36 cellular contexts compared by ENCODE assay signal in the genomic region with DNA sequence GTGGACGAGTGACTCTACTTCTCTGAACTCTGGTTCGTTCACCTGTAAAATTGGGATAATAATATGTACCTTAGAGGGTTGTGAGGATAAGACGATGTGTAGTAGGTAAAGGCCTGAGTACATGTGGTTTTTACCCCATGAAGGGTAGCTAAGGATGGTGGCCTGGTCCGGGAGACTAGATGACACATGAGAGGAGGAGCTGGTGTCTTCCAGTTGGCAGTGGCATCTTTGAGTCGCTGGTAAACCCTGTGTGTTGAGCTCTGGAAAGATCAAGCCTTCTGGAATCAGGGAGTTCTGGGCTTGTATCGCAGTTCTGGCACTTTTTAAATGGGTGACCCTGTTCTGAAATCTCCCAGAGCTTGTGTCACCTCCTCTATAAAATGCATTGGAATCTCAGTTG.
"Had no signal": no experiment of that assay in that cellular context is flagged by ENCODE, and none has a peak within 500 bp of the region (broad histone marks: within the 10 kb centered on the region; RNA-seq: fewer than 3 reads in every experiment).

No MANE protein-coding gene starts in this region.

- DNase-seq: activated B cell treated with CpG ODN at 0.5 μM for 24 hours; activated CD4-positive, alpha-beta T cell treated with anti-CD3 and anti-CD28 coated beads for 1 hour; activated CD4-positive, alpha-beta T cell treated with anti-CD3 and anti-CD28 coated beads for 48 hours; activated CD4-positive, alpha-beta T cell treated with anti-CD3 and anti-CD28 coated beads, Interleukin-2, amount 50 U/mL, for 4 hours; activated CD8-positive, alpha-beta T cell treated with anti-CD3 and anti-CD28 coated beads for 36 hours; activated effector memory CD4-positive, alpha-beta T cell treated with anti-CD3 and anti-CD28 coated beads, Interleukin-2, amount 50 U/mL, for 16 hours; activated naive CD4-positive, alpha-beta T cell; activated naive CD4-positive, alpha-beta T cell treated with anti-CD3 and anti-CD28 coated beads, Interleukin-2, amount 50 U/mL, for 16 hours; activated naive CD8-positive, alpha-beta T cell treated with anti-CD3 and anti-CD28 coated beads for 36 hours; activated T-cell treated with anti-CD3 and anti-CD28 coated beads, Interleukin-2, amount 50 U/mL, for 1 hour; activated T-cell treated with anti-CD3 and anti-CD28 coated beads, Interleukin-2, amount 50 U/mL, for 72 hours; amniotic stem cell; Kasumi-1; KG1; MG63; NCI-H1048; NCI-H1105 treated with DMSO at 0.1 percent for 48 hours; NCI-H1436; NCI-H1694; NCI-H1930; NCI-H510A; NCI-H526; NCI-H748 treated with DMSO at 0.1 percent for 48 hours; NK-92 treated with Interleukin-12 subunit alpha and Interleukin-12 subunit beta, amount 100 ng/mL, for 24 hours; PC-3; Peyer's patch; RPMI8226; SHP77 treated with DMSO at 0.1 percent for 48 hours; SK-N-SH; T-cell; T-helper 2 cell; T-helper 9 cell had no signal

- ATAC-seq: activated CD8-positive, alpha-beta T cell treated with anti-CD3 and anti-CD28 coated beads for 36 hours; activated T-cell treated with anti-CD3 and anti-CD28 coated beads, Interleukin-2, amount 50 U/mL, for 72 hours; activated T-helper 17 cell treated with anti-CD3 and anti-CD28 coated beads, Interleukin-2, amount 50 U/mL, for 72 hours; PC-3; T-cell had no signal

- H3K36me3 Mint-ChIP-seq: activated naive CD8-positive, alpha-beta T cell treated with anti-CD3 and anti-CD28 coated beads for 36 hours; T-cell had no signal

- H3K4me1 Mint-ChIP-seq: activated B cell treated with CpG ODN at 0.5 μM for 24 hours; activated naive CD8-positive, alpha-beta T cell treated with anti-CD3 and anti-CD28 coated beads for 36 hours; activated T-helper 17 cell treated with anti-CD3 and anti-CD28 coated beads, Interleukin-2, amount 50 U/mL, for 72 hours; T-cell had no signal

- H3K9me3 ChIP-seq: ascending aorta, Peyer's patch, SJSA1, SK-N-SH had no signal

- H3K4me3 Mint-ChIP-seq: activated B cell treated with CpG ODN at 0.5 μM for 24 hours; activated CD8-positive, alpha-beta T cell treated with anti-CD3 and anti-CD28 coated beads for 36 hours; activated naive CD8-positive, alpha-beta T cell treated with anti-CD3 and anti-CD28 coated beads for 36 hours; activated T-cell treated with anti-CD3 and anti-CD28 coated beads, Interleukin-2, amount 50 U/mL, for 72 hours; activated T-helper 17 cell treated with anti-CD3 and anti-CD28 coated beads, Interleukin-2, amount 50 U/mL, for 72 hours; central memory CD8-positive, alpha-beta T cell; T-cell had no signal

- H3K9me3 Mint-ChIP-seq: activated T-helper 17 cell treated with anti-CD3 and anti-CD28 coated beads, Interleukin-2, amount 50 U/mL, for 72 hours; central memory CD8-positive, alpha-beta T cell had no signal

- H3K27ac Mint-ChIP-seq: activated B cell treated with CpG ODN at 0.5 μM for 24 hours; activated CD8-positive, alpha-beta T cell treated with anti-CD3 and anti-CD28 coated beads for 36 hours; activated naive CD8-positive, alpha-beta T cell treated with anti-CD3 and anti-CD28 coated beads for 36 hours; activated T-cell treated with anti-CD3 and anti-CD28 coated beads, Interleukin-2, amount 50 U/mL, for 72 hours; activated T-helper 17 cell treated with anti-CD3 and anti-CD28 coated beads, Interleukin-2, amount 50 U/mL, for 72 hours; T-cell had no signal
